1 cellular context compared by ENCODE assay signal in genomic region chr14:24425704-24426103, GRCh38.
TF ChIP-seq lines count a peak whose summit lies in the region.

No MANE protein-coding gene starts in this region.

TF ChIP-seq in GM12878, 131 proteins besides CTCF, POLR2A, EP300 and RAD21:
- no peak for TF ChIP-seq STAT3 (IDR thresholded peaks at IDR 0.05; ENCODE audit: low read depth, low read length)
- no peak for TF ChIP-seq PAX5 (IDR thresholded peaks at IDR 0.05; ENCODE audit: borderline replicate concordance, low read depth, low read length)
- peak; percentile 82 for TF ChIP-seq SMAD1 (IDR thresholded peaks at IDR 0.05; ENCODE audit: low read depth, partially characterized antibody)
- no peak for TF ChIP-seq KLF5 (IDR thresholded peaks at IDR 0.05; ENCODE audit: partially characterized antibody)
